ENCODE assay signal across 16 cellular contexts in the genomic region with DNA sequence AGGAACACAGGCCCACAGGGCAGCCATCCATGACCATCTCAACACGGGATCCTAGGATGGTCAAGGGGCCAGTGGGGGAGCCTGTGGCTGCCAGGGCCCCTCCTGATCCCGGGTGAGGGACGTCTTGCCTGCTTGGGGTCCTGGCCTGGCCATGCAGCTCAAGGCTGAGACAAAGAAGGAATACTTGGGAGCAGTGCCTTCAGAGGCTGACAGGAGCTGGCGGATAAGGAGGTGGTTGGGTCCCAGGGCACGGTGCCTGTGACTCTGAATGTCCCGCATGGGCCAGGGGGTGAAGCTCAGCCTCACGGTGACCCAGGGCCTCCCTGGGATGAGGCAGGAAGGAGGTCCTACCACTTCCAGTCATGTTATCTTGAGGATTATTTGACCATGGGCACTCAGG.
"Had no signal": no experiment of that assay in that cellular context is flagged by ENCODE, and none has a peak within 500 bp of the region (broad histone marks: within the 10 kb centered on the region; RNA-seq: fewer than 3 reads in every experiment).

No MANE protein-coding gene starts in this region.

- ATAC-seq: left lung, pancreas, T-helper 17 cell had no signal

- DNase-seq: activated B cell treated with CpG ODN at 0.5 μM for 24 hours; activated CD4-positive, alpha-beta T cell treated with anti-CD3 and anti-CD28 coated beads, Interleukin-2, amount 10 ng/mL, durations not matched to agents 24 days and 14 days; activated naive CD4-positive, alpha-beta T cell treated with anti-CD3 and anti-CD28 coated beads, Interleukin-2, amount 10 ng/mL, durations not matched to agents 7 days and 5 days; central memory CD4-positive, alpha-beta T cell; islet precursor cell; mesendoderm; pancreas; retina; SHP77; stimulated activated CD4-positive, alpha-beta T cell treated with anti-CD3 and anti-CD28 coated beads, Interleukin-2, amount 100 ng/mL, for 48 hours; T-helper 17 cell had no signal

- H3K36me3 Mint-ChIP-seq: activated naive CD4-positive, alpha-beta T cell treated with anti-CD3 and anti-CD28 coated beads, Interleukin-2, amount 10 ng/mL, durations not matched to agents 7 days and 5 days; type B pancreatic cell had no signal

- H3K4me3 ChIP-seq: left lung, pancreas had no signal

- H3K9me3 Mint-ChIP-seq: activated B cell treated with CpG ODN at 0.5 μM for 24 hours; activated CD4-positive, alpha-beta T cell treated with anti-CD3 and anti-CD28 coated beads, Interleukin-2, amount 10 ng/mL, durations not matched to agents 24 days and 14 days; activated naive CD4-positive, alpha-beta T cell treated with anti-CD3 and anti-CD28 coated beads, Interleukin-2, amount 10 ng/mL, durations not matched to agents 7 days and 5 days; activated T-helper 1 cell treated with anti-CD3 and anti-CD28 coated beads, Interleukin-12 subunit alpha, Interleukin-12 subunit beta, Interleukin-2, Interleukin-4 antibody, amounts not matched to agents 30 ng/mL and 10 ng/mL and 1 ng/mL, durations not matched to agents 14 hours and 24 hours and 36 hours; dendritic cell treated with granulocyte-macrophage colony-stimulating factor and Interleukin-4, amounts not matched to agents 40 ng/mL and 50 ng/mL, for 4 days; stimulated activated naive CD8-positive, alpha-beta T cell treated with anti-CD3 and anti-CD28 coated beads, Interleukin-15, Interleukin-2, amounts not matched to agents 100 ng/mL and 50 ng/mL, for 24 hours; type B pancreatic cell had no signal

- H3K36me3 ChIP-seq: left lung, pancreas had no signal

- H3K27ac Mint-ChIP-seq: activated B cell treated with CpG ODN at 0.5 μM for 24 hours; activated CD4-positive, alpha-beta T cell treated with anti-CD3 and anti-CD28 coated beads, Interleukin-2, amount 10 ng/mL, durations not matched to agents 24 days and 14 days; activated naive CD4-positive, alpha-beta T cell treated with anti-CD3 and anti-CD28 coated beads, Interleukin-2, amount 10 ng/mL, durations not matched to agents 7 days and 5 days; activated T-helper 1 cell treated with anti-CD3 and anti-CD28 coated beads, Interleukin-12 subunit alpha, Interleukin-12 subunit beta, Interleukin-2, Interleukin-4 antibody, amounts not matched to agents 30 ng/mL and 10 ng/mL and 1 ng/mL, durations not matched to agents 14 hours and 24 hours and 36 hours; dendritic cell treated with granulocyte-macrophage colony-stimulating factor and Interleukin-4, amounts not matched to agents 40 ng/mL and 50 ng/mL, for 4 days; stimulated activated naive CD8-positive, alpha-beta T cell treated with anti-CD3 and anti-CD28 coated beads, Interleukin-15, Interleukin-2, amounts not matched to agents 100 ng/mL and 50 ng/mL, for 24 hours; T-helper 17 cell; type B pancreatic cell had no signal

- H3K27me3 Mint-ChIP-seq: activated B cell treated with CpG ODN at 0.5 μM for 24 hours; activated CD4-positive, alpha-beta T cell treated with anti-CD3 and anti-CD28 coated beads, Interleukin-2, amount 10 ng/mL, durations not matched to agents 24 days and 14 days; stimulated activated naive CD8-positive, alpha-beta T cell treated with anti-CD3 and anti-CD28 coated beads, Interleukin-15, Interleukin-2, amounts not matched to agents 100 ng/mL and 50 ng/mL, for 24 hours had no signal

- H3K27me3 ChIP-seq: pancreas had no signal

- H3K4me3 Mint-ChIP-seq: activated B cell treated with CpG ODN at 0.5 μM for 24 hours; activated CD4-positive, alpha-beta T cell treated with anti-CD3 and anti-CD28 coated beads, Interleukin-2, amount 10 ng/mL, durations not matched to agents 24 days and 14 days; activated naive CD4-positive, alpha-beta T cell treated with anti-CD3 and anti-CD28 coated beads, Interleukin-2, amount 10 ng/mL, durations not matched to agents 7 days and 5 days; activated T-helper 1 cell treated with anti-CD3 and anti-CD28 coated beads, Interleukin-12 subunit alpha, Interleukin-12 subunit beta, Interleukin-2, Interleukin-4 antibody, amounts not matched to agents 30 ng/mL and 10 ng/mL and 1 ng/mL, durations not matched to agents 14 hours and 24 hours and 36 hours; dendritic cell treated with granulocyte-macrophage colony-stimulating factor and Interleukin-4, amounts not matched to agents 40 ng/mL and 50 ng/mL, for 4 days; stimulated activated naive CD8-positive, alpha-beta T cell treated with anti-CD3 and anti-CD28 coated beads, Interleukin-15, Interleukin-2, amounts not matched to agents 100 ng/mL and 50 ng/mL, for 24 hours; T-helper 17 cell; type B pancreatic cell had no signal

- H3K27ac ChIP-seq: left lung, pancreas had no signal

- H3K4me1 Mint-ChIP-seq: activated B cell treated with CpG ODN at 0.5 μM for 24 hours; activated CD4-positive, alpha-beta T cell treated with anti-CD3 and anti-CD28 coated beads, Interleukin-2, amount 10 ng/mL, durations not matched to agents 24 days and 14 days; activated naive CD4-positive, alpha-beta T cell treated with anti-CD3 and anti-CD28 coated beads, Interleukin-2, amount 10 ng/mL, durations not matched to agents 7 days and 5 days had no signal

- H3K9me3 ChIP-seq: left lung, pancreas had no signal

- H3K4me1 ChIP-seq: left lung had no signal
